Comparison of ENCODE assay signal across 7 cellular contexts in the genomic region with DNA sequence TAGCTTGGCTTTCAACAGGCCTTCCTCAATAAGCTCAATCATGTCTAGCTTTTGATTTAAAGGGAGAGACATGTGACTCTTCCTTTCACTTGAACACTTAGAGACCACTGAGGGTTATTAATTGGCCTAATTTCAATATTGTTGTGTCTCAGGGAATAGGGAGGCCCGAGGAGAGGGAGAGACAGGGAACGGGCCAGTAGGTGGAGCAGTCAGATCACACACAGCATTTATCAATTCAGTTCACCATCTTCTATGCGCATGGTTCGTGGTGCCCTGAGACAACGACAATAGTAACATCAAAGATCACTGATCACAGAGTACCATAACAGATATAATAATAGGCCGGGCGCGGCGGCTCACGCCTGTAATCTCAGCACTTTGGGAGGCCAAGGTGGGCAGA. TPM values are rescaled to one million over a fixed set of nuclear protein-coding genes. Genes with fewer than 3 reads are reported as not detected.
DNase-seq lines count a peak whose midpoint lies in the region; ATAC-seq and TF ChIP-seq lines count a peak whose summit lies in the region.

No MANE protein-coding gene starts in this region.

- H3K4me1 ChIP-seq in PC-3 (ENCODE audit: insufficient read depth, low read length) (no peaks in the 10 kb centered on the region), mucosa of descending colon (ENCODE audit: low read depth) (no peaks in the 10 kb centered on the region)

- H3F3A ChIP-seq in PC-3 (ENCODE audit: low read length, unreplicated experiment), result no peaks in the 10 kb centered on the region

- intact Hi-C loops in PC-3 (cut with micrococcal nuclease), result loop anchor here (1.0 kb wide), 1 partner anchor 172 kb away; no protein-coding TSS in a partner anchor
- intact Hi-C loops in mucosa of descending colon (cut with DNase I, micrococcal nuclease), result loop anchor here in 1 of 2 donors (10.0 kb wide), 1 partner anchor 170 kb away; no protein-coding TSS in a partner anchor

- POLR2A ChIA-PET in PC-3 (lab: Charles Lee; ENCODE audit: unreplicated experiment), result no interaction called here

- peak; percentile 30 for DNase-seq in PC-3
- DNase-seq in cerebellum (ENCODE audit: low spot score), result peak; percentile 21
- peak in 2 of 3 donors; percentile 41 to 66 for DNase-seq in mucosa of descending colon

- no peak overlapping the region for H3K9ac ChIP-seq in PC-3 (ENCODE audit: low read length)

- TF ChIP-seq CTCF in GM12872 (IDR thresholded peaks at IDR 0.05; ENCODE audit: insufficient read depth, low read depth, low read length) (peak; percentile 36; the same call in 1 of the 3 replicates), PC-3 (conservative IDR thresholded peaks at IDR 0.05; ENCODE audit: low read depth, low read length) (peak; percentile 53), mucosa of descending colon (IDR thresholded peaks at IDR 0.05) (no peak)

- peak; percentile 63 for ATAC-seq in PC-3
- peak; percentile 78 for ATAC-seq in mucosa of descending colon
- no peak for ATAC-seq in GM18868 (IDR thresholded peaks at IDR 0.05; ENCODE audit: unreplicated experiment)
- ATAC-seq in HG02588 (IDR thresholded peaks at IDR 0.05; ENCODE audit: unreplicated experiment), result no peak
- no peak for ATAC-seq in HG02610 (IDR thresholded peaks at IDR 0.05; ENCODE audit: unreplicated experiment)

- CTCF ChIA-PET in PC-3 (lab: Charles Lee), result no interaction called here

- no peaks in the 10 kb centered on the region for H3K9me3 ChIP-seq in PC-3 (ENCODE audit: low read length)
- H3K9me3 ChIP-seq in mucosa of descending colon, result no peaks in the 10 kb centered on the region

- H4K20me1 ChIP-seq in PC-3 (ENCODE audit: low read length), result no peaks in the 10 kb centered on the region

- H2AFZ ChIP-seq in PC-3 (ENCODE audit: low read length), result no peak overlapping the region

- no peaks in the 10 kb centered on the region for H3K27me3 ChIP-seq in PC-3 (ENCODE audit: low read length)

- H3K36me3 ChIP-seq in PC-3 (ENCODE audit: low read depth, low read length) (no peaks in the 10 kb centered on the region), mucosa of descending colon (ENCODE audit: low read depth) (no peaks in the 10 kb centered on the region)

- H3K27ac ChIP-seq in PC-3 (ENCODE audit: low read length), result no peak overlapping the region

- no peaks in the 10 kb centered on the region for H3K9me2 ChIP-seq in PC-3 (replicated peaks; ENCODE audit: low read length)

- H3K4me2 ChIP-seq in PC-3 (ENCODE audit: low read length), result no peak overlapping the region

- no peaks in the 10 kb centered on the region for H3K79me2 ChIP-seq in PC-3 (ENCODE audit: low read length)

- BruUV-seq in PC-3 (replicated peaks; lab: Mats Ljungman, UMichigan), result no TSS peak

- H3K4me3 ChIP-seq in PC-3 (ENCODE audit: low read length) (no peak overlapping the region), mucosa of descending colon (no peak overlapping the region)

RNA-seq across cellular contexts. Expression of a gene that starts 17.8 kb away (rescaled TPM):
- total RNA-seq in PC-3 (2014; rRNA removed) (4.4 and 9.5 TPM in 2 replicates), cerebellum (14.2 TPM), mucosa of descending colon (10 to 100 TPM; 11.1 to 18.3 (median 12.9) TPM)

Comparison
In these comparisons a context has a peak if more than half of its experiments do, and no peak if none do; other contexts are left out.
1. ATAC-seq: peak in PC-3 (single experiment) and mucosa of descending colon (single experiment); none in GM18868 (single experiment), HG02588 (single experiment) and HG02610 (single experiment).
2. Peak in every context shown above with its lines, with median percentiles within 50 percentile points of each other: DNase-seq.